8 cellular contexts compared by ENCODE assay signal in genomic region chr19:480016-480855, GRCh38. TPM values are rescaled to one million over a fixed set of nuclear protein-coding genes. Genes with fewer than 3 reads are reported as not detected.
A peak's percentile ranks its signal among the peaks of the same experiment; 100 is the strongest.
DNase-seq lines count a peak whose midpoint lies in the region; ATAC-seq and TF ChIP-seq lines count a peak whose summit lies in the region.

No MANE protein-coding gene starts in this region.

- H3K27me3 Mint-ChIP-seq in Caco-2 (ENCODE audit: insufficient read depth, unreplicated experiment): no peaks in the 10 kb centered on the region
- H3K27me3 Mint-ChIP-seq in activated T-cell treated with anti-CD3 and anti-CD28 coated beads, Interleukin-2, amount 50 U/mL, for 4 hours (ENCODE audit: low read depth): peaks cover 11% of the 10 kb centered on the region
- H3K27me3 Mint-ChIP-seq in nephron progenitor cell (ENCODE audit: low read depth, poor library complexity): peaks cover 35% of the 10 kb centered on the region

- H3K9me3 ChIP-seq in Caco-2: no peaks in the 10 kb centered on the region
- no peaks in the 10 kb centered on the region for H3K9me3 ChIP-seq in uterus

- H3K4me1 ChIP-seq in Caco-2 (no peaks in the 10 kb centered on the region), uterus (no peaks in the 10 kb centered on the region)

- H3K36me3 ChIP-seq in Caco-2 (ENCODE audit: control insufficient read depth, insufficient read depth, low read length) (no peaks in the 10 kb centered on the region), uterus (no peaks in the 10 kb centered on the region)

- H3K36me3 Mint-ChIP-seq in Caco-2 (ENCODE audit: insufficient read depth, unreplicated experiment): peaks cover 10% of the 10 kb centered on the region
- H3K36me3 Mint-ChIP-seq in activated T-cell treated with anti-CD3 and anti-CD28 coated beads, Interleukin-2, amount 50 U/mL, for 4 hours (ENCODE audit: insufficient read depth): no peaks in the 10 kb centered on the region
- H3K36me3 Mint-ChIP-seq in nephron progenitor cell (ENCODE audit: low read depth): peaks cover 9% of the 10 kb centered on the region

- CTCF ChIA-PET in Caco-2 (lab: Charles Lee): no interaction called here

- TF ChIP-seq CTCF in Caco-2 (IDR thresholded peaks at IDR 0.05; ENCODE audit: insufficient read depth in 1 of 2, low read depth in 1 of 2, low read length in 1 of 2, severe bottlenecking in 1 of 2, unreplicated experiment in 1 of 2) (peak; percentile 35 to 36), nephron progenitor cell (IDR thresholded peaks at IDR 0.05) (peak; percentile 38), uterus (IDR thresholded peaks at IDR 0.05) (peak; percentile 24 to 69 (median 45))

- no peak overlapping the region for H3K27ac ChIP-seq in uterus

- H3K4me3 Mint-ChIP-seq in Caco-2 (ENCODE audit: unreplicated experiment): peak overlapping the region; percentile 42
- peak overlapping the region; percentile 6 for H3K4me3 Mint-ChIP-seq in activated T-cell treated with anti-CD3 and anti-CD28 coated beads, Interleukin-2, amount 50 U/mL, for 4 hours
- peak overlapping the region; percentile 26 for H3K4me3 Mint-ChIP-seq in nephron progenitor cell

- POLR2A ChIA-PET in Caco-2 (lab: Charles Lee): no interaction called here

- no peak for TF ChIP-seq POLR2A in uterus (IDR thresholded peaks at IDR 0.05)

- intact Hi-C loops in Caco-2 (cut with micrococcal nuclease; ENCODE audit: unreplicated experiment): no loop called here
- intact Hi-C loops in uterus (cut with DNase I; ENCODE audit: low total_unique reads): no loop called here

- DNase-seq in Caco-2 (peak in 1 of 2 experiments; percentile 57), NCI-H146 treated with DMSO at 0.1 percent for 48 hours (lab: John Stamatoyannopoulos, UW; ENCODE audit: unreplicated experiment) (peak; percentile 9), fibroblast of peridontal ligament (ENCODE audit: extremely low read depth) (peak; percentile 47), nephron progenitor cell (peak; percentile 76), uterus (peak; percentile 50 to 70), NCI-H446 treated with DMSO at 0.1 percent for 48 hours (lab: John Stamatoyannopoulos, UW) (no peak), NCI-H2081 (lab: John Stamatoyannopoulos, UW) (no peak)
- DNase-seq in activated T-cell treated with anti-CD3 and anti-CD28 coated beads, Interleukin-2, amount 50 U/mL, for 4 hours: peak; percentile 39

- H3K4me3 ChIP-seq in Caco-2 (ENCODE audit: low read depth, low read length) (no peak overlapping the region), uterus (no peak overlapping the region)

- H3K27ac Mint-ChIP-seq in Caco-2 (ENCODE audit: unreplicated experiment) (peak overlapping the region; percentile 20), nephron progenitor cell (peak overlapping the region; percentile 43)

- no peaks in the 10 kb centered on the region for H3K4me1 Mint-ChIP-seq in Caco-2 (ENCODE audit: low read depth, unreplicated experiment)
- peaks cover 5% of the 10 kb centered on the region for H3K4me1 Mint-ChIP-seq in activated T-cell treated with anti-CD3 and anti-CD28 coated beads, Interleukin-2, amount 50 U/mL, for 4 hours (ENCODE audit: low read depth)
- H3K4me1 Mint-ChIP-seq in nephron progenitor cell: peaks cover 48% of the 10 kb centered on the region

- ATAC-seq in activated T-cell treated with anti-CD3 and anti-CD28 coated beads, Interleukin-2, amount 50 U/mL, for 4 hours: no peak

- no peaks in the 10 kb centered on the region for H3K27me3 ChIP-seq in Caco-2 (replicated peaks; ENCODE audit: control insufficient read depth, insufficient read depth, low read length)
- H3K27me3 ChIP-seq in uterus: no peaks in the 10 kb centered on the region

- BruUV-seq in Caco-2 (replicated peaks; lab: Mats Ljungman, UMichigan): no TSS peak

- H3K9me3 Mint-ChIP-seq in Caco-2 (ENCODE audit: unreplicated experiment) (peaks cover 22% of the 10 kb centered on the region), nephron progenitor cell (peaks cover 23% of the 10 kb centered on the region)
- no peaks in the 10 kb centered on the region for H3K9me3 Mint-ChIP-seq in activated T-cell treated with anti-CD3 and anti-CD28 coated beads, Interleukin-2, amount 50 U/mL, for 4 hours

RNA-seq across cellular contexts. Expression of gene MADCAM1, which starts 16.1 kb away (rescaled TPM):
- total RNA-seq in Caco-2 (2022) (0.73 and 1.3 TPM in 2 replicates), uterus (1 to 10 TPM in 1 of 4 donors, under 1 TPM in 1, not detected in 2; 0.34 to 2.7 TPM)
- under 1 TPM; 0.18 to 0.26 (median 0.19) TPM for total RNA-seq in activated T-cell treated with anti-CD3 and anti-CD28 coated beads, Interleukin-2, amount 50 U/mL, for 4 hours

RNA-seq across cellular contexts. Expression of gene SHC2, which starts 19.4 kb away (rescaled TPM):
- 1.3 and 2.4 TPM in 2 replicates for total RNA-seq in Caco-2 (2022)
- total RNA-seq in activated T-cell treated with anti-CD3 and anti-CD28 coated beads, Interleukin-2, amount 50 U/mL, for 4 hours: under 1 TPM; 0.16 to 0.33 (median 0.26) TPM
- total RNA-seq in uterus: 10 to 100 TPM in 2 of 4 donors, 1 to 10 TPM in 2; 2.9 to 43.6 (median 8.4) TPM

RNA-seq across cellular contexts. Expression of gene TPGS1, which starts 27.1 kb away (rescaled TPM):
- total RNA-seq in Caco-2 (2022): 11.5 and 14.9 TPM in 2 replicates
- total RNA-seq in activated T-cell treated with anti-CD3 and anti-CD28 coated beads, Interleukin-2, amount 50 U/mL, for 4 hours: 10 to 100 TPM; 21.9 to 22.8 (median 22.6) TPM
- total RNA-seq in uterus: 10 to 100 TPM; 12.6 to 37.5 (median 29.9) TPM

RNA-seq across cellular contexts. Expression of gene CDC34, which starts 51.3 kb away (rescaled TPM):
- total RNA-seq in Caco-2 (2022) (129 and 133 TPM in 2 replicates), uterus (100 to 1,000 TPM in 2 of 4 donors, 10 to 100 TPM in 2; 44.4 to 459 (median 101) TPM)
- 10 to 100 TPM; 42.1 to 48.7 (median 45.7) TPM for total RNA-seq in activated T-cell treated with anti-CD3 and anti-CD28 coated beads, Interleukin-2, amount 50 U/mL, for 4 hours

Comparison
In these comparisons a context has a peak if more than half of its experiments do, and no peak if none do; other contexts are left out.
1. DNase-seq: peak in NCI-H146 treated with DMSO at 0.1 percent for 48 hours (single experiment), activated T-cell treated with anti-CD3 and anti-CD28 coated beads, Interleukin-2, amount 50 U/mL, for 4 hours (single experiment), fibroblast of peridontal ligament (single experiment), nephron progenitor cell (single experiment) and uterus (2 of 2); none in NCI-H446 treated with DMSO at 0.1 percent for 48 hours (single experiment) and NCI-H2081 (0 of 2).
2. Peak in every context shown above with its lines, with median percentiles within 50 percentile points of each other: H3K4me3 Mint-ChIP-seq and CTCF ChIP-seq.